In the genomic region with DNA sequence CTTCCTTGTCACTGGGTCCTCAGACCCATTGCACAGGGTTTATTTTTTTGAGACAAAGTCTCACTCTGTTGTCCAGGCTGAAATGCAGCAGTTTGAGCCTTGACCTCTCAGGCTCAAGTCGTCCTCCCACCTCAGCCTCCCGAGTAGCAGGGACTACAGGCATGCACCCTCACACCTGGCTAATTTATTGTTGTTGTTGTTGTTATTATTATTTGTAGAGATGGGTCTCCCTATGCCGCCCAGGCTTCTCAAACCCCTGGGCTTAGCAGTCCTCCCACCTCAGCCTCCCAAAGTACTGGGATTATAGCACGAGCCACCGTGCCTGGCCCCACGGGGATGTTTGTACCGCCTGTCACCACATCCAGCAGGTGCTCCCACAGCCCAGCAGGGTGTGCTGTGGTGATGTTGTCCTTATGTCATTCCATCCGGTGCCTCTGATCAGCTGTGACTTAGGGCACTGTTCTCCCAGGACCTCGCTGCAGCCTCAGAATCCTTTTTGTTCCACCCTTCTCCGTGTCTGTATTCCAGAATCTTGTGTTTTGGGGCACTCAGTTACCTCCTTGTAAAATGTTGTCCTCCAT, we compare ENCODE assay signal across 8 cellular contexts.
DNase-seq lines count a peak whose midpoint lies in the region; ATAC-seq, FAIRE-seq and TF ChIP-seq lines count a peak whose summit lies in the region.

No MANE protein-coding gene starts in this region.

- H3K27me3 ChIP-seq in bronchial epithelial cell (ENCODE audit: control insufficient read depth, insufficient read depth, low read length) (no peaks in the 10 kb centered on the region), neutrophil (peaks cover 12% of the 10 kb centered on the region)

- TF ChIP-seq CTCF in bronchial epithelial cell (IDR thresholded peaks at IDR 0.05; ENCODE audit: insufficient read depth, low read length, severe bottlenecking) (peak; percentile 51), neutrophil (IDR thresholded peaks at IDR 0.05) (peak; percentile 16)

- peak; percentile 88 for ATAC-seq in GM19467 (IDR thresholded peaks at IDR 0.05; ENCODE audit: unreplicated experiment)
- ATAC-seq in GM21515 (IDR thresholded peaks at IDR 0.05; ENCODE audit: unreplicated experiment), result no peak
- ATAC-seq in GM18873 (IDR thresholded peaks at IDR 0.05; ENCODE audit: low FRiP score, unreplicated experiment), result no peak

- H3K9me3 ChIP-seq in neutrophil, result no peaks in the 10 kb centered on the region

- FAIRE-seq in bronchial epithelial cell (lab: Jason Lieb, UNC), result no peak

- peak; percentile 44; the same call in 1 of the 2 replicates for TF ChIP-seq RAD21 in Ishikawa (IDR thresholded peaks at IDR 0.05; ENCODE audit: low read depth)

- H3K36me3 ChIP-seq in bronchial epithelial cell (ENCODE audit: control insufficient read depth, insufficient read depth, low read length) (no peaks in the 10 kb centered on the region), neutrophil (no peaks in the 10 kb centered on the region)

- no peaks in the 10 kb centered on the region for H3K4me1 ChIP-seq in neutrophil (ENCODE audit: control insufficient read depth in 1 of 2, insufficient read depth in 1 of 2, low read depth in 1 of 2, low read length in 1 of 2)

- no peak overlapping the region for H3K4me3 ChIP-seq in bronchial epithelial cell (ENCODE audit: low read depth, low read length)
- H3K4me3 ChIP-seq in neutrophil (ENCODE audit: low read depth in 1 of 2, low read length in 1 of 2), result no peak overlapping the region

- no peak for TF ChIP-seq EP300 in Ishikawa (IDR thresholded peaks at IDR 0.05; ENCODE audit: borderline replicate concordance)

- DNase-seq in ELR (ENCODE audit: low read depth), result peak; percentile 39
- peak; percentile 5 for DNase-seq in bronchial epithelial cell (ENCODE audit: low read depth)
- no peak for DNase-seq in NCI-H2081 (lab: John Stamatoyannopoulos, UW)

- H3K27ac ChIP-seq in neutrophil, result no peak overlapping the region

TF ChIP-seq in Ishikawa, 13 proteins besides CTCF, POLR2A, EP300 and RAD21:
- TF ChIP-seq ZBTB7A (IDR thresholded peaks at IDR 0.05; ENCODE audit: low read depth), result no peak
- TF ChIP-seq, protein P1, sequence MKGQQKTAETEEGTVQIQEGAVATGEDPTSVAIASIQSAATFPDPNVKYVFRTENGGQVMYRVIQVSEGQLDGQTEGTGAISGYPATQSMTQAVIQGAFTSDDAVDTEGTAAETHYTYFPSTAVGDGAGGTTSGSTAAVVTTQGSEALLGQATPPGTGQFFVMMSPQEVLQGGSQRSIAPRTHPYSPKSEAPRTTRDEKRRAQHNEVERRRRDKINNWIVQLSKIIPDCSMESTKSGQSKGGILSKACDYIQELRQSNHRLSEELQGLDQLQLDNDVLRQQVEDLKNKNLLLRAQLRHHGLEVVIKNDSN (IDR thresholded peaks at IDR 0.05), result no peak

Comparison
In these comparisons a context has a peak if more than half of its experiments do, and no peak if none do; other contexts are left out.
1. DNase-seq: peak in ELR (single experiment) and bronchial epithelial cell (single experiment); none in NCI-H2081 (0 of 2).